21 cellular contexts compared by ENCODE assay signal in genomic region chr9:137007816-137008270, GRCh38. TPM values are rescaled to one million over a fixed set of nuclear protein-coding genes. Genes with fewer than 3 reads are reported as not detected.
"Had no signal": no experiment of that assay in that cellular context is flagged by ENCODE, and none has a peak within 500 bp of the region (broad histone marks: within the 10 kb centered on the region; RNA-seq: fewer than 3 reads in every experiment).

No MANE protein-coding gene starts in this region.

- DNase-seq: activated B cell treated with CpG ODN at 0.5 μM for 24 hours; activated CD4-positive, alpha-beta T cell treated with anti-CD3 and anti-CD28 coated beads for 48 hours; activated CD8-positive, alpha-beta T cell treated with anti-CD3 and anti-CD28 coated beads for 36 hours; activated effector memory CD4-positive, alpha-beta T cell treated with anti-CD3 and anti-CD28 coated beads, Interleukin-2, amount 50 U/mL, for 16 hours; activated T-cell treated with anti-CD3 and anti-CD28 coated beads, Interleukin-2, amount 50 U/mL, for 48 hours; effector CD4-positive, alpha-beta T cell; hippocampal formation; kidney; mesendoderm; stimulated activated CD4-positive, alpha-beta T cell treated with anti-CD3 and anti-CD28 coated beads, Interleukin-15, amount 100 ng/mL, for 24 hours; stimulated activated CD4-positive, alpha-beta T cell treated with anti-CD3 and anti-CD28 coated beads, Interleukin-4, amount 100 ng/mL, for 1 hour; stimulated activated naive B cell treated with anti-CD40 and anti-IgM and Interleukin-4, amounts not matched to agents 10 μg/mL and 1 μg/mL and 100 μg/mL, for 72 hours had no signal

- ATAC-seq: activated CD8-positive, alpha-beta T cell treated with anti-CD3 and anti-CD28 coated beads for 36 hours; stimulated activated naive B cell treated with anti-CD40 and anti-IgM and Interleukin-4, amounts not matched to agents 10 μg/mL and 1 μg/mL and 100 μg/mL, for 72 hours had no signal

- H3K9me3 ChIP-seq: right atrium auricular region had no signal

- H3K27ac ChIP-seq: coronary artery, esophagus muscularis mucosa, right atrium auricular region, skin epidermis had no signal

- H3K27me3 ChIP-seq: esophagus muscularis mucosa, right atrium auricular region, tibial nerve had no signal

- H3K4me1 ChIP-seq: right atrium auricular region had no signal

- H3K4me3 Mint-ChIP-seq: activated B cell treated with CpG ODN at 0.5 μM for 24 hours; activated CD8-positive, alpha-beta T cell treated with anti-CD3 and anti-CD28 coated beads for 36 hours; activated naive CD4-positive, alpha-beta T cell treated with anti-CD3 and anti-CD28 coated beads, Interleukin-2, amount 50 U/mL, for 24 hours; nephron; stimulated activated naive B cell treated with anti-CD40 and anti-IgM and Interleukin-4, amounts not matched to agents 10 μg/mL and 1 μg/mL and 100 μg/mL, for 72 hours had no signal

- H3K9me3 Mint-ChIP-seq: activated B cell treated with CpG ODN at 0.5 μM for 24 hours; activated CD8-positive, alpha-beta T cell treated with anti-CD3 and anti-CD28 coated beads for 36 hours; activated naive CD4-positive, alpha-beta T cell treated with anti-CD3 and anti-CD28 coated beads, Interleukin-2, amount 50 U/mL, for 24 hours; nephron had no signal

- H3K36me3 Mint-ChIP-seq: activated naive CD4-positive, alpha-beta T cell treated with anti-CD3 and anti-CD28 coated beads, Interleukin-2, amount 50 U/mL, for 24 hours had no signal

- H3K4me1 Mint-ChIP-seq: activated B cell treated with CpG ODN at 0.5 μM for 24 hours; activated naive CD4-positive, alpha-beta T cell treated with anti-CD3 and anti-CD28 coated beads, Interleukin-2, amount 50 U/mL, for 24 hours; nephron had no signal

- H3K27ac Mint-ChIP-seq: activated B cell treated with CpG ODN at 0.5 μM for 24 hours; activated CD8-positive, alpha-beta T cell treated with anti-CD3 and anti-CD28 coated beads for 36 hours; activated naive CD4-positive, alpha-beta T cell treated with anti-CD3 and anti-CD28 coated beads, Interleukin-2, amount 50 U/mL, for 24 hours; nephron; progenitor cell of endocrine pancreas; stimulated activated naive B cell treated with anti-CD40 and anti-IgM and Interleukin-4, amounts not matched to agents 10 μg/mL and 1 μg/mL and 100 μg/mL, for 72 hours had no signal

- H3K27me3 Mint-ChIP-seq: activated B cell treated with CpG ODN at 0.5 μM for 24 hours; activated CD8-positive, alpha-beta T cell treated with anti-CD3 and anti-CD28 coated beads for 36 hours; activated naive CD4-positive, alpha-beta T cell treated with anti-CD3 and anti-CD28 coated beads, Interleukin-2, amount 50 U/mL, for 24 hours; progenitor cell of endocrine pancreas had no signal

- H3K4me3 ChIP-seq: coronary artery, esophagus muscularis mucosa, right atrium auricular region, skin epidermis, tibial nerve had no signal

RNA-seq across cellular contexts. Expression of gene CLIC3, which starts 11.5 kb away (rescaled TPM):
- total RNA-seq: activated B cell treated with CpG ODN at 0.5 μM for 24 hours; activated CD8-positive, alpha-beta T cell treated with anti-CD3 and anti-CD28 coated beads for 36 hours; progenitor cell of endocrine pancreas had no signal

RNA-seq across cellular contexts. Expression of gene FUT7, which starts 24.0 kb away (rescaled TPM):
- total RNA-seq: glomerular endothelial cell, progenitor cell of endocrine pancreas had no signal

RNA-seq across cellular contexts. Expression of gene LCNL1, which starts 25.1 kb away (rescaled TPM):
- total RNA-seq: activated B cell treated with CpG ODN at 0.5 μM for 24 hours; activated CD8-positive, alpha-beta T cell treated with anti-CD3 and anti-CD28 coated beads for 36 hours; glomerular endothelial cell; progenitor cell of endocrine pancreas had no signal
